Comparison of ENCODE assay signal across 19 cellular contexts in genomic region chr3:171066216-171066615, GRCh38. TPM values are rescaled to one million over a fixed set of nuclear protein-coding genes. Genes with fewer than 3 reads are reported as not detected.
DNase-seq lines count a peak whose midpoint lies in the region; ATAC-seq and TF ChIP-seq lines count a peak whose summit lies in the region.
"Had no signal": no experiment of that assay in that cellular context is flagged by ENCODE, and none has a peak within 500 bp of the region (broad histone marks: within the 10 kb centered on the region; RNA-seq: fewer than 3 reads in every experiment).

No MANE protein-coding gene starts in this region.

- CTCF ChIA-PET in WTC11 (lab: Charles Lee), result no interaction called here

- DNase-seq in Caki2 (ENCODE audit: low read depth), result peak; percentile 72
- DNase-seq in M059J (ENCODE audit: low read depth), result peak; percentile 63
- peak; percentile 76 for DNase-seq in amniotic epithelial cell (ENCODE audit: low read depth)
- peak; percentile 23 for DNase-seq in glomerular visceral epithelial cell (ENCODE audit: extremely low spot score)
- DNase-seq in WTC11 (ENCODE audit: low spot score), result no peak
- no peak for DNase-seq in GM13976 (ENCODE audit: low spot score)
- DNase-seq: 8988T; C1 segment of cervical spinal cord; CD4-positive, alpha-beta memory T cell; COR-L47; DMS153; DND-41; GDM1; GOT3; HFFc6 had no signal

- TF ChIP-seq CTCF in WTC11 (IDR thresholded peaks at IDR 0.05) (no peak), GM13976 (IDR thresholded peaks at IDR 0.05; ENCODE audit: borderline replicate concordance, control extremely low read depth, extremely low read depth, insufficient read depth, missing control alignments) (no peak)

- no peak overlapping the region for H3K27ac Mint-ChIP-seq in WTC11
- H3K27ac Mint-ChIP-seq: CD4-positive, alpha-beta memory T cell; HFFc6 had no signal

- no peak for ATAC-seq in HG03108 (IDR thresholded peaks at IDR 0.05; ENCODE audit: unreplicated experiment)
- no peak for ATAC-seq in WTC11
- ATAC-seq in HG02884 (IDR thresholded peaks at IDR 0.05; ENCODE audit: unreplicated experiment), result no peak
- ATAC-seq: GM12878 had no signal

- H3K4me3 Mint-ChIP-seq in WTC11, result no peak overlapping the region
- H3K4me3 Mint-ChIP-seq: CD4-positive, alpha-beta memory T cell; HFFc6 had no signal

- H3K27me3 Mint-ChIP-seq in WTC11 (ENCODE audit: low read depth), result no peaks in the 10 kb centered on the region
- H3K27me3 Mint-ChIP-seq: CD4-positive, alpha-beta memory T cell had no signal

- POLR2A ChIA-PET in WTC11 (lab: Charles Lee), result no interaction called here

- H3K9me3 Mint-ChIP-seq in WTC11, result no peaks in the 10 kb centered on the region
- H3K9me3 Mint-ChIP-seq: CD4-positive, alpha-beta memory T cell; HFFc6 had no signal

- H3K36me3 Mint-ChIP-seq in WTC11, result peaks cover 41% of the 10 kb centered on the region

- in situ Hi-C loops in Caki2 (cut with HindIII; ENCODE audit: low pct_unique_long_range_greater_than_20kb, low sequenced_read_pairs) (no loop called here), GM13976 (cut with MboI; ENCODE audit: low sequenced_read_pairs, unreplicated experiment) (no loop called here)

- peaks cover 19% of the 10 kb centered on the region for H3K4me1 Mint-ChIP-seq in WTC11
- H3K4me1 Mint-ChIP-seq: CD4-positive, alpha-beta memory T cell had no signal

TF ChIP-seq in WTC11, 78 proteins besides CTCF, POLR2A, EP300 and RAD21:
- TF ChIP-seq ATF6 (CRISPR knock-in tag; IDR thresholded peaks at IDR 0.05), result no peak
- no peak for TF ChIP-seq RELA (CRISPR knock-in tag; IDR thresholded peaks at IDR 0.05; ENCODE audit: borderline replicate concordance)
- no peak for TF ChIP-seq CREM (CRISPR knock-in tag; IDR thresholded peaks at IDR 0.05)
- no peak for TF ChIP-seq PRDM15 (CRISPR knock-in tag; IDR thresholded peaks at IDR 0.05)
- no peak for TF ChIP-seq EMX1 (CRISPR knock-in tag; IDR thresholded peaks at IDR 0.05)
- TF ChIP-seq GRHL2 (CRISPR knock-in tag; IDR thresholded peaks at IDR 0.05; ENCODE audit: insufficient replicate concordance, severe bottlenecking), result no peak
- no peak for TF ChIP-seq FOXK1 (CRISPR knock-in tag; IDR thresholded peaks at IDR 0.05)
- TF ChIP-seq NR1H2 (CRISPR knock-in tag; IDR thresholded peaks at IDR 0.05), result no peak

RNA-seq across cellular contexts. Expression of gene SLC2A2, which starts 39.7 kb away (rescaled TPM):
- total RNA-seq in Caki2 (2014; rRNA removed; shearing (Covaris generic); ENCODE audit: low replicate concordance), result not detected in 2 replicates
- 0.12 and 0.32 TPM in 2 replicates for total RNA-seq in M059J (2014; rRNA removed; shearing (Covaris generic))
- 0.16 TPM in 1 of 3 replicates, not detected in the others for total RNA-seq in WTC11 (2021)
- total RNA-seq: A673; CD4-positive, alpha-beta memory T cell; HFFc6 had no signal

Comparison
In these comparisons a context has a peak if more than half of its experiments do, and no peak if none do; other contexts are left out.
1. DNase-seq: peak in Caki2 (single experiment), M059J (single experiment), amniotic epithelial cell (single experiment) and glomerular visceral epithelial cell (single experiment); none in WTC11 (single experiment) and GM13976 (single experiment).